35 cellular contexts compared by ENCODE assay signal in genomic region chr13:22871248-22871647, GRCh38.
"Had no signal": no experiment of that assay in that cellular context is flagged by ENCODE, and none has a peak within 500 bp of the region (broad histone marks: within the 10 kb centered on the region; RNA-seq: fewer than 3 reads in every experiment).

No MANE protein-coding gene starts in this region.

- H3K9ac ChIP-seq: KMS-11 had no signal

- H3K4me3 ChIP-seq: MG63 had no signal

- H3K36me3 ChIP-seq: MG63 had no signal

- DNase-seq: Karpas-422, Kasumi-1, MG63, MM.1S, MV-4-11, NCI-H1048, NCI-H1092, NCI-H1092 treated with DMSO at 0.1 percent for 48 hours, NCI-H1105, NCI-H1105 treated with DMSO at 0.1 percent for 48 hours, NCI-H1417, NCI-H1417 treated with DMSO at 0.1 percent for 48 hours, NCI-H1436, NCI-H1436 treated with DMSO at 0.1 percent for 48 hours, NCI-H146, NCI-H1694, NCI-H1694 treated with DMSO at 0.1 percent for 48 hours, NCI-H187, NCI-H187 treated with DMSO at 0.1 percent for 48 hours, NCI-H1930, NCI-H2029, NCI-H2029 treated with DMSO at 0.1 percent for 48 hours, NCI-H2081, NCI-H2081 treated with DMSO at 0.1 percent for 48 hours, NCI-H2107, NCI-H2171, NCI-H2171 treated with DMSO at 0.1 percent for 48 hours, NCI-H2227 treated with DMSO at 0.1 percent for 48 hours, NCI-H226, NCI-H345, NCI-H446, NCI-H446 treated with DMSO at 0.1 percent for 48 hours, NCI-H510A, NCI-H510A treated with DMSO at 0.1 percent for 48 hours had no signal

- H3K27ac ChIP-seq: KMS-11 had no signal

- H3K9me3 ChIP-seq: MG63 had no signal

- H3K27me3 ChIP-seq: MG63 had no signal
